In genomic region chr17:4808378-4808767, GRCh38 we compare ENCODE assay signal across 11 cellular contexts. TPM values are rescaled to one million over a fixed set of nuclear protein-coding genes. Genes with fewer than 3 reads are reported as not detected.
DNase-seq lines count a peak whose midpoint lies in the region; ATAC-seq and TF ChIP-seq lines count a peak whose summit lies in the region.
"Had no signal": no experiment of that assay in that cellular context is flagged by ENCODE, and none has a peak within 500 bp of the region (broad histone marks: within the 10 kb centered on the region; RNA-seq: fewer than 3 reads in every experiment).

No MANE protein-coding gene starts in this region.

- ATAC-seq in activated T-cell treated with anti-CD3 and anti-CD28 coated beads, Interleukin-2, amount 50 U/mL, for 4 hours, result no peak
- no peak for ATAC-seq in GM19463 (IDR thresholded peaks at IDR 0.05; ENCODE audit: unreplicated experiment)

- H3K79me2 ChIP-seq in mammary epithelial cell (ENCODE audit: insufficient read depth, low read length), result peaks cover 5% of the 10 kb centered on the region
- no peaks in the 10 kb centered on the region for H3K79me2 ChIP-seq in Karpas-422 (ENCODE audit: low read length)

- peaks cover 15% of the 10 kb centered on the region for H3K4me1 ChIP-seq in mammary epithelial cell (ENCODE audit: insufficient read depth, low read length)
- H3K4me1 ChIP-seq in mesenchymal stem cell (ENCODE audit: control insufficient read depth, insufficient read depth, low read depth, low read length), result peaks cover 8% of the 10 kb centered on the region
- H3K4me1 ChIP-seq in transverse colon, result peaks cover 11 to 20% (median 17%) of the 10 kb centered on the region in 4 donors
- H3K4me1 ChIP-seq in Karpas-422 (ENCODE audit: low read length), result peaks cover 11% of the 10 kb centered on the region

- H2AK5ac ChIP-seq in mesenchymal stem cell (ENCODE audit: low read length, severe bottlenecking), result no peak overlapping the region

- H3K79me1 ChIP-seq in mesenchymal stem cell (replicated peaks; ENCODE audit: low read length, poor library complexity, severe bottlenecking), result peaks cover 29% of the 10 kb centered on the region

- 69% methylated on average over 2 of the region's 6 CpGs for WGBS in mammary epithelial cell (ENCODE audit: low coverage, missing lambda C conversion rate)
- 92% methylated on average over 5 of the region's 6 CpGs for WGBS in mesenchymal stem cell
- WGBS in transverse colon (ENCODE audit: low coverage in 1 of 2), 2 donors, result 43 to 57% methylated on average over 6 of the region's 6 CpGs

- H3K36me3 ChIP-seq in mammary epithelial cell (ENCODE audit: insufficient read depth, low read length) (peaks cover 3% of the 10 kb centered on the region), mesenchymal stem cell (ENCODE audit: control insufficient read depth in 1 of 2, insufficient read depth in 2 of 2, low read depth in 1 of 2, low read length in 2 of 2) (peaks cover 26 to 28% of the 10 kb centered on the region in 2 experiments), transverse colon (no peaks in the 10 kb centered on the region), Karpas-422 (ENCODE audit: insufficient read depth, low read length) (no peaks in the 10 kb centered on the region)

- no peak overlapping the region for H3K23ac ChIP-seq in mesenchymal stem cell (ENCODE audit: low read length in 2 of 2)

- peaks cover 3% of the 10 kb centered on the region for H3K36me3 Mint-ChIP-seq in activated T-cell treated with anti-CD3 and anti-CD28 coated beads, Interleukin-2, amount 50 U/mL, for 4 hours (ENCODE audit: insufficient read depth)

- H3K4ac ChIP-seq in mesenchymal stem cell (ENCODE audit: low read depth in 1 of 2, low read length in 2 of 2), result no peak overlapping the region

- no peaks in the 10 kb centered on the region for H3K27me3 ChIP-seq in mammary epithelial cell (ENCODE audit: insufficient read depth, low read length)
- no peaks in the 10 kb centered on the region for H3K27me3 ChIP-seq in mesenchymal stem cell (ENCODE audit: control insufficient read depth in 1 of 2, insufficient read depth in 1 of 2, low read length in 2 of 2)
- H3K27me3 ChIP-seq in transverse colon, result no peaks in the 10 kb centered on the region
- H3K27me3 ChIP-seq in Karpas-422 (ENCODE audit: low read length), result no peaks in the 10 kb centered on the region

- H2BK120ac ChIP-seq in mesenchymal stem cell (ENCODE audit: low read depth, low read length), result no peak overlapping the region

- no peak overlapping the region for H2BK5ac ChIP-seq in mesenchymal stem cell (ENCODE audit: low read depth, low read length, poor library complexity, severe bottlenecking)

- no peaks in the 10 kb centered on the region for H3K9me3 ChIP-seq in mammary epithelial cell (replicated peaks; ENCODE audit: insufficient read depth, low read length)
- H3K9me3 ChIP-seq in mesenchymal stem cell (ENCODE audit: control insufficient read depth, low read length), result no peaks in the 10 kb centered on the region
- no peaks in the 10 kb centered on the region for H3K9me3 ChIP-seq in transverse colon
- no peaks in the 10 kb centered on the region for H3K9me3 ChIP-seq in Karpas-422 (ENCODE audit: low read length)

- H3K4me3 Mint-ChIP-seq in activated T-cell treated with anti-CD3 and anti-CD28 coated beads, Interleukin-2, amount 50 U/mL, for 4 hours, result peak overlapping the region; percentile 78

- H2AFZ ChIP-seq in mammary epithelial cell (ENCODE audit: low read depth, low read length) (no peak overlapping the region), mesenchymal stem cell (ENCODE audit: low read depth, low read length) (no peak overlapping the region), Karpas-422 (ENCODE audit: low read length) (no peak overlapping the region)

- no peak overlapping the region for H3K14ac ChIP-seq in mesenchymal stem cell (ENCODE audit: low read length in 2 of 2)

- no peak overlapping the region for H4K91ac ChIP-seq in mesenchymal stem cell (ENCODE audit: low read length)

- in situ Hi-C loops in mammary epithelial cell (cut with MboI; ENCODE audit: low sequenced_read_pairs in 2 of 2) (no loop called here), transverse colon (cut with MboI; ENCODE audit: low pct_ligation_motif_present in 1 of 4, low pct_unique_long_range_greater_than_20kb in 1 of 4, low sequenced_read_pairs in 3 of 4) (no loop called here)

- no peak for TF ChIP-seq POLR2A in transverse colon (IDR thresholded peaks at IDR 0.05)

- H3K18ac ChIP-seq in mesenchymal stem cell (ENCODE audit: low read depth in 1 of 2, low read length in 2 of 2), result no peak overlapping the region

- H3K27me3 Mint-ChIP-seq in activated T-cell treated with anti-CD3 and anti-CD28 coated beads, Interleukin-2, amount 50 U/mL, for 4 hours (ENCODE audit: low read depth), result no peaks in the 10 kb centered on the region

- no peak overlapping the region for H2BK15ac ChIP-seq in mesenchymal stem cell (ENCODE audit: low read depth, poor library complexity, severe bottlenecking)

- peak overlapping the region; percentile 90 for H3K4me2 ChIP-seq in mammary epithelial cell (ENCODE audit: insufficient read depth, low read depth, low read length)
- H3K4me2 ChIP-seq in mesenchymal stem cell (ENCODE audit: low read length, poor library complexity, severe bottlenecking), result no peak overlapping the region
- H3K4me2 ChIP-seq in Karpas-422 (ENCODE audit: low read depth, low read length, poor library complexity, severe bottlenecking), result no peak overlapping the region

- no TSS peak for BruUV-seq in mammary epithelial cell (replicated peaks; lab: Mats Ljungman, UMichigan)

- intact Hi-C loops in mammary epithelial cell (cut with micrococcal nuclease), result no loop called here
- intact Hi-C loops in transverse colon (cut with DNase I; ENCODE audit: low total_unique reads), result loop anchor here (5.0 kb wide), 1 partner anchor 79 kb away; no protein-coding TSS in a partner anchor

- no peaks in the 10 kb centered on the region for H4K20me1 ChIP-seq in mammary epithelial cell (ENCODE audit: insufficient read depth, low read length)
- H4K20me1 ChIP-seq in Karpas-422 (ENCODE audit: insufficient read depth, low read depth, low read length), result no peaks in the 10 kb centered on the region

- H3K9me3 Mint-ChIP-seq in activated T-cell treated with anti-CD3 and anti-CD28 coated beads, Interleukin-2, amount 50 U/mL, for 4 hours, result no peaks in the 10 kb centered on the region

- H3K4me1 Mint-ChIP-seq in activated T-cell treated with anti-CD3 and anti-CD28 coated beads, Interleukin-2, amount 50 U/mL, for 4 hours (ENCODE audit: low read depth), result peaks cover 12% of the 10 kb centered on the region

- no peak overlapping the region for H3K27ac ChIP-seq in mammary epithelial cell (ENCODE audit: insufficient read depth, low read depth, low read length)
- H3K27ac ChIP-seq in mesenchymal stem cell (ENCODE audit: low read length, poor library complexity, severe bottlenecking), result no peak overlapping the region
- H3K27ac ChIP-seq in transverse colon, result no peak overlapping the region
- H3K27ac ChIP-seq in Karpas-422 (ENCODE audit: low read length), result no peak overlapping the region

- DNase-seq in activated T-cell treated with anti-CD3 and anti-CD28 coated beads, Interleukin-2, amount 50 U/mL, for 4 hours, result no peak
- DNase-seq in activated T-cell treated with anti-CD3 and anti-CD28 coated beads for 4 hours (no peak), mammary epithelial cell (no peak), mesenchymal stem cell (no peak), transverse colon (peak; percentile 29), NCI-H2107 treated with DMSO at 0.1 percent for 48 hours (lab: John Stamatoyannopoulos, UW; ENCODE audit: unreplicated experiment) (no peak), Karpas-422 (no peak)
- DNase-seq: stimulated activated CD4-positive, alpha-beta T cell treated with anti-CD3 and anti-CD28 coated beads, Interleukin-1b, Interleukin-23, amount 100 ng/mL, for 48 hours had no signal

- no peak overlapping the region for H2BK12ac ChIP-seq in mesenchymal stem cell (ENCODE audit: low read length in 2 of 2)

- H3K9ac ChIP-seq in mammary epithelial cell (ENCODE audit: insufficient read depth, low read length), result no peak overlapping the region
- peak overlapping the region; percentile 80 for H3K9ac ChIP-seq in mesenchymal stem cell (ENCODE audit: low read length)
- H3K9ac ChIP-seq in Karpas-422 (ENCODE audit: low read length), result no peak overlapping the region

- CTCF ChIA-PET in mammary epithelial cell (lab: Charles Lee; ENCODE audit: low non-redundant PET), result no interaction called here

- no peak for TF ChIP-seq EP300 in transverse colon (IDR thresholded peaks at IDR 0.05; ENCODE audit: low read depth)

- TF ChIP-seq CTCF in mammary epithelial cell (conservative IDR thresholded peaks at IDR 0.05 in 1 of 2, IDR thresholded peaks at IDR 0.05 in 1 of 2; ENCODE audit: extremely low read depth in 1 of 2, insufficient read depth in 1 of 2, low read depth in 1 of 2, low read length in 2 of 2) (peak in 1 of 2 donors; percentile 25), transverse colon (IDR thresholded peaks at IDR 0.05) (no peak)

- dilution Hi-C loops in mammary epithelial cell (cut with HindIII; ENCODE audit: low sequenced_read_pairs), result no loop called here

- no peaks in the 10 kb centered on the region for H3K9me2 ChIP-seq in Karpas-422 (replicated peaks; ENCODE audit: insufficient read depth, low read length)

- H3K4me3 ChIP-seq in mammary epithelial cell (replicated peaks in 1 of 3; ENCODE audit: insufficient read depth in 1 of 3, low read depth in 2 of 3, low read length in 3 of 3), result no peak overlapping the region
- no peak overlapping the region for H3K4me3 ChIP-seq in mesenchymal stem cell (ENCODE audit: insufficient read depth in 1 of 2, low read depth in 1 of 2, low read length in 2 of 2)
- H3K4me3 ChIP-seq in transverse colon, result no peak overlapping the region
- H3K4me3 ChIP-seq in Karpas-422 (ENCODE audit: low read length), result no peak overlapping the region

- no peak overlapping the region for H4K8ac ChIP-seq in mesenchymal stem cell (ENCODE audit: low read length)

RNA-seq across cellular contexts. Expression of gene PLD2, which starts 1.4 kb away (rescaled TPM):
- total RNA-seq in activated T-cell treated with anti-CD3 and anti-CD28 coated beads, Interleukin-2, amount 50 U/mL, for 4 hours, result 10 to 100 TPM in 1 of 3 donors, 1 to 10 TPM in 2; 6.5 to 12.6 (median 8.9) TPM
- total RNA-seq in mammary epithelial cell, result 10 to 100 TPM; 22.2 to 42.9 TPM
- 24.2 TPM for polyA plus RNA-seq in mammary epithelial cell
- 26.6 TPM for polyA minus RNA-seq in mammary epithelial cell
- 12.3 TPM for polyA plus RNA-seq in mesenchymal stem cell (2013, experiment 1 of 2)
- polyA plus RNA-seq in mesenchymal stem cell (2013, experiment 2 of 2), result 12.6 TPM
- total RNA-seq in transverse colon, result 10 to 100 TPM; 13.9 to 81.9 (median 18.9) TPM
- 13.1 and 23.3 TPM in 2 replicates for total RNA-seq in Karpas-422 (2014; rRNA removed; shearing (Covaris generic); ENCODE audit: low replicate concordance)

RNA-seq across cellular contexts. Expression of gene PSMB6, which starts 12.4 kb away (rescaled TPM):
- 100 to 1,000 TPM; 283 to 292 (median 291) TPM for total RNA-seq in activated T-cell treated with anti-CD3 and anti-CD28 coated beads, Interleukin-2, amount 50 U/mL, for 4 hours
- total RNA-seq in mammary epithelial cell, result 100 to 1,000 TPM; 104 to 144 TPM
- polyA plus RNA-seq in mammary epithelial cell, result 277 TPM
- polyA minus RNA-seq in mammary epithelial cell, result 140 TPM
- polyA plus RNA-seq in mesenchymal stem cell (2013, experiment 1 of 2), result 216 TPM
- polyA plus RNA-seq in mesenchymal stem cell (2013, experiment 2 of 2), result 223 TPM
- 100 to 1,000 TPM in 2 of 4 donors, 10 to 100 TPM in 2; 34.0 to 111 (median 80.9) TPM for total RNA-seq in transverse colon
- 118 and 168 TPM in 2 replicates for total RNA-seq in Karpas-422 (2014; rRNA removed; shearing (Covaris generic); ENCODE audit: low replicate concordance)

RNA-seq across cellular contexts. Expression of gene GLTPD2, which starts 19.6 kb away (rescaled TPM):
- total RNA-seq in activated T-cell treated with anti-CD3 and anti-CD28 coated beads, Interleukin-2, amount 50 U/mL, for 4 hours, result not detected
- not detected for total RNA-seq in mammary epithelial cell
- not detected for polyA plus RNA-seq in mammary epithelial cell
- not detected for polyA minus RNA-seq in mammary epithelial cell
- polyA plus RNA-seq in mesenchymal stem cell (2013, experiment 1 of 2), result not detected
- not detected for polyA plus RNA-seq in mesenchymal stem cell (2013, experiment 2 of 2)
- total RNA-seq in transverse colon, result 1 to 10 TPM in 1 of 4 donors, under 1 TPM in 1, not detected in 2; 0.41 to 1.7 TPM
- not detected in 2 replicates for total RNA-seq in Karpas-422 (2014; rRNA removed; shearing (Covaris generic); ENCODE audit: low replicate concordance)
- total RNA-seq: LHCN-M2 had no signal
- polyA plus RNA-seq: BJ had no signal

RNA-seq across cellular contexts. Expression of gene VMO1, which starts 22.2 kb away (rescaled TPM):
- under 1 TPM in 1 of 3 donors, not detected in 2; 0.33 TPM for total RNA-seq in activated T-cell treated with anti-CD3 and anti-CD28 coated beads, Interleukin-2, amount 50 U/mL, for 4 hours
- total RNA-seq in mammary epithelial cell, result under 1 TPM; 0.17 to 0.87 TPM
- 0.20 TPM for polyA plus RNA-seq in mammary epithelial cell
- not detected for polyA minus RNA-seq in mammary epithelial cell
- 0.23 TPM for polyA plus RNA-seq in mesenchymal stem cell (2013, experiment 1 of 2)
- polyA plus RNA-seq in mesenchymal stem cell (2013, experiment 2 of 2), result 0.16 TPM
- 1 to 10 TPM in 2 of 4 donors, under 1 TPM in 1, not detected in 1; 0.68 to 5.2 (median 1.9) TPM for total RNA-seq in transverse colon
- not detected in 2 replicates for total RNA-seq in Karpas-422 (2014; rRNA removed; shearing (Covaris generic); ENCODE audit: low replicate concordance)
